ENCODE assay signal across 9 cellular contexts in the genomic region with DNA sequence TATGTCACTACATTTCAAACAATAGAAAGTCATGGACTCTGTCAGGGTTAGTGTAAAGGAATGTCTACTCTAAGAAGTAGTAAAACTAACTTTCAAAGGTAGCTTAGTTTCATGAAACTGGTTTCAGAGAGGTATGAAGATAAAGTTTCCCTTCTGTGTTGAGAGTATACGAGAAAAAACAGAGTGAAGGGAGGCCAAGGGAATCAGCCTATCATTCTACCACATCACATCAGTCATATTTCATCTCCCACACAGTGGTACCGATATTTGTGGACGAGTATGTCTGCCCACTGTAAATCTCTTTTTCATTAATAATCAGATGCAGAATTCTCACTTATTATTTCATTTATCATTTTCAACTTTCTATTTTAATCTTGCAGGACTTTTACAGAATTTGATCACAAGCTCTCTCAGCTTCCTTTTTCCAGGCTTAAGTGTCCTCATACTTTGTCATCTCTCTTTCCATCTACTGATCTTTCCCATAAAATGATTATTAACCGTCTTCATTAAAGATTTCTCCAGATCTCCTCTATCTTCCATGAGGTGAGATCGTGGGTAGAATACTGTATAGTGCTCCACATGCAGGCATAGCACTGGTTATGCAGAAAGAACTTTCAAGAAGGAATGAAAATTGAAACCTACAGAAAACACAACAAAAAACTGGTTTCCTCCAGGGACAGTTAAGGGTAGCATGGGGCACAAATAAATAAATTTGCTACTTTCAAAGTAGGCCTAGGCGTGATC. TPM values are rescaled to one million over a fixed set of nuclear protein-coding genes. Genes with fewer than 3 reads are reported as not detected.
A peak's percentile ranks its signal among the peaks of the same experiment; 100 is the strongest.
DNase-seq lines count a peak whose midpoint lies in the region; ATAC-seq and TF ChIP-seq lines count a peak whose summit lies in the region.
"Had no signal": no experiment of that assay in that cellular context is flagged by ENCODE, and none has a peak within 500 bp of the region (broad histone marks: within the 10 kb centered on the region; RNA-seq: fewer than 3 reads in every experiment).

No MANE protein-coding gene starts in this region.

- H3K9me3 ChIP-seq in HUES64 (ENCODE audit: insufficient read depth, low read depth, low read length) (0 out of 2 replicates have a peak, but pooled peaks cover 3% of the 10 kb centered on the region), stomach (peaks cover 0 to 5% (median 0%) of the 10 kb centered on the region in 4 donors)

- ATAC-seq in GM18907 (IDR thresholded peaks at IDR 0.05; ENCODE audit: unreplicated experiment), result peak; percentile 40
- peak; percentile 30 for ATAC-seq in effector memory CD8-positive, alpha-beta T cell (replicated peaks)
- ATAC-seq in sciatic nerve, result peak; percentile 11

- TF ChIP-seq EP300 in stomach (IDR thresholded peaks at IDR 0.05), result no peak

- H3K27ac ChIP-seq in HUES64 (ENCODE audit: low read depth, low read length), result no peak overlapping the region
- H3K27ac ChIP-seq in stomach, result peak overlapping the region in 2 of 5 donors; percentile 82 to 84

- no peak for DNase-seq in effector memory CD8-positive, alpha-beta T cell
- no peak for DNase-seq in sciatic nerve (ENCODE audit: low spot score)
- DNase-seq in stomach, result no peak
- DNase-seq in amygdala (lab: John Stamatoyannopoulos, UW), result no peak
- no peak for DNase-seq in hypothalamus (lab: John Stamatoyannopoulos, UW)
- DNase-seq in DMS114 treated with DMSO at 0.1 percent for 48 hours (lab: John Stamatoyannopoulos, UW; ENCODE audit: unreplicated experiment), result no peak

- peak overlapping the region; percentile 66 to 80 for H3K27ac Mint-ChIP-seq in effector memory CD8-positive, alpha-beta T cell

- H3K36me3 Mint-ChIP-seq in effector memory CD8-positive, alpha-beta T cell (ENCODE audit: insufficient read depth), result peaks cover 8% of the 10 kb centered on the region

- WGBS in HUES64, result 68% methylated on average over 6 of the region's 6 CpGs
- 40 to 46% (median 45%) methylated on average over 6 of the region's 6 CpGs for WGBS in stomach, 5 donors

- no peaks in the 10 kb centered on the region for H3K27me3 ChIP-seq in HUES64 (ENCODE audit: insufficient read depth, low read length)
- H3K27me3 ChIP-seq in stomach, result peaks cover 0 to 4% (median 0%) of the 10 kb centered on the region in 3 donors

- no peaks in the 10 kb centered on the region for H3K9me3 Mint-ChIP-seq in effector memory CD8-positive, alpha-beta T cell
- H3K9me3 Mint-ChIP-seq: dendritic cell treated with granulocyte-macrophage colony-stimulating factor and Interleukin-4, amounts not matched to agents 40 ng/mL and 50 ng/mL, for 4 days had no signal

- peak overlapping the region; percentile 71 for H3K4me3 ChIP-seq in HUES64 (ENCODE audit: low read length)
- H3K4me3 ChIP-seq in stomach, result peak overlapping the region in 2 of 4 donors; percentile 42 to 45

- intact Hi-C loops in sciatic nerve (cut with DNase I), result no loop called here
- intact Hi-C loops in stomach (cut with DNase I; ENCODE audit: low total_unique reads), result loop anchor here (5.0 kb wide), 1 partner anchor 796 kb away; no protein-coding TSS in a partner anchor

- H3K27me3 Mint-ChIP-seq in effector memory CD8-positive, alpha-beta T cell, result no peaks in the 10 kb centered on the region
- H3K27me3 Mint-ChIP-seq: dendritic cell treated with granulocyte-macrophage colony-stimulating factor and Interleukin-4, amounts not matched to agents 40 ng/mL and 50 ng/mL, for 4 days had no signal

- no peak for TF ChIP-seq CTCF in stomach (IDR thresholded peaks at IDR 0.05)

- no peaks in the 10 kb centered on the region for H3K36me3 ChIP-seq in HUES64 (ENCODE audit: insufficient read depth, low read length)
- no peaks in the 10 kb centered on the region for H3K36me3 ChIP-seq in stomach

- H3K4me1 ChIP-seq in HUES64 (ENCODE audit: insufficient read depth, low read length) (peaks cover 26% of the 10 kb centered on the region), stomach (peaks cover 0 to 27% (median 10%) of the 10 kb centered on the region in 4 donors)

- no peak overlapping the region for H3K9ac ChIP-seq in HUES64 (ENCODE audit: low read depth, low read length)

- TF ChIP-seq POLR2A in stomach (IDR thresholded peaks at IDR 0.05), result no peak

- H3K4me3 Mint-ChIP-seq in effector memory CD8-positive, alpha-beta T cell, result peak overlapping the region; percentile 44 to 68
- H3K4me3 Mint-ChIP-seq: dendritic cell treated with granulocyte-macrophage colony-stimulating factor and Interleukin-4, amounts not matched to agents 40 ng/mL and 50 ng/mL, for 4 days had no signal

- H3K4me1 Mint-ChIP-seq in effector memory CD8-positive, alpha-beta T cell (ENCODE audit: low read depth in 2 of 2), result peaks cover 30 to 42% of the 10 kb centered on the region in 2 donors

RNA-seq across cellular contexts. Expression of a gene that starts 11.5 kb away (rescaled TPM):
- polyA plus RNA-seq in HUES64 (2013, experiment 1 of 2), result 6.3 TPM
- polyA plus RNA-seq in HUES64 (2013, experiment 2 of 2), result 10.4 TPM
- 160 TPM for total RNA-seq in sciatic nerve
- 10 to 100 TPM; 24.3 to 65.6 (median 38.5) TPM for total RNA-seq in stomach
- polyA plus RNA-seq in stomach, result 100 to 1,000 TPM in 1 of 3 donors, 10 to 100 TPM in 2; 40.0 to 113 (median 60.2) TPM
